Comparison of ENCODE assay signal across 1 cellular context in the genomic region with DNA sequence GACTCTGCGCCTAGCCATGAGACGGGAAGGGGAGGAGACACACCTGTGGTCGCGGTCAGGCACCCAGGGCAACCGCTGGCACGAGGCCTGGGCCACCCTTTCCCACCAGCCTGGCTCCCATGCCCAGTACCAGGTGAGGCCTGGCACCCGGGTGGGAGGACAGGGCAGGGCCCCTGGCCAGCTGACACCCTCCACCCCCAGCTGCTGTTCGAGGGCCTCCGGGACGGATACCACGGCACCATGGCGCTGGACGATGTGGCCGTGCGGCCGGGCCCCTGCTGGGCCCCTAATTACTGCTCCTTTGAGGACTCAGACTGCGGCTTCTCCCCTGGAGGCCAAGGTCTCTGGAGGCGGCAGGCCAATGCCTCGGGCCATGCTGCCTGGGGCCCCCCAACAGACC.
TF ChIP-seq lines count a peak whose summit lies in the region.

No MANE protein-coding gene starts in this region.

TF ChIP-seq in GM23338, 12 proteins besides CTCF, POLR2A, EP300 and RAD21 (continued from another document):
- TF ChIP-seq, protein P1, sequence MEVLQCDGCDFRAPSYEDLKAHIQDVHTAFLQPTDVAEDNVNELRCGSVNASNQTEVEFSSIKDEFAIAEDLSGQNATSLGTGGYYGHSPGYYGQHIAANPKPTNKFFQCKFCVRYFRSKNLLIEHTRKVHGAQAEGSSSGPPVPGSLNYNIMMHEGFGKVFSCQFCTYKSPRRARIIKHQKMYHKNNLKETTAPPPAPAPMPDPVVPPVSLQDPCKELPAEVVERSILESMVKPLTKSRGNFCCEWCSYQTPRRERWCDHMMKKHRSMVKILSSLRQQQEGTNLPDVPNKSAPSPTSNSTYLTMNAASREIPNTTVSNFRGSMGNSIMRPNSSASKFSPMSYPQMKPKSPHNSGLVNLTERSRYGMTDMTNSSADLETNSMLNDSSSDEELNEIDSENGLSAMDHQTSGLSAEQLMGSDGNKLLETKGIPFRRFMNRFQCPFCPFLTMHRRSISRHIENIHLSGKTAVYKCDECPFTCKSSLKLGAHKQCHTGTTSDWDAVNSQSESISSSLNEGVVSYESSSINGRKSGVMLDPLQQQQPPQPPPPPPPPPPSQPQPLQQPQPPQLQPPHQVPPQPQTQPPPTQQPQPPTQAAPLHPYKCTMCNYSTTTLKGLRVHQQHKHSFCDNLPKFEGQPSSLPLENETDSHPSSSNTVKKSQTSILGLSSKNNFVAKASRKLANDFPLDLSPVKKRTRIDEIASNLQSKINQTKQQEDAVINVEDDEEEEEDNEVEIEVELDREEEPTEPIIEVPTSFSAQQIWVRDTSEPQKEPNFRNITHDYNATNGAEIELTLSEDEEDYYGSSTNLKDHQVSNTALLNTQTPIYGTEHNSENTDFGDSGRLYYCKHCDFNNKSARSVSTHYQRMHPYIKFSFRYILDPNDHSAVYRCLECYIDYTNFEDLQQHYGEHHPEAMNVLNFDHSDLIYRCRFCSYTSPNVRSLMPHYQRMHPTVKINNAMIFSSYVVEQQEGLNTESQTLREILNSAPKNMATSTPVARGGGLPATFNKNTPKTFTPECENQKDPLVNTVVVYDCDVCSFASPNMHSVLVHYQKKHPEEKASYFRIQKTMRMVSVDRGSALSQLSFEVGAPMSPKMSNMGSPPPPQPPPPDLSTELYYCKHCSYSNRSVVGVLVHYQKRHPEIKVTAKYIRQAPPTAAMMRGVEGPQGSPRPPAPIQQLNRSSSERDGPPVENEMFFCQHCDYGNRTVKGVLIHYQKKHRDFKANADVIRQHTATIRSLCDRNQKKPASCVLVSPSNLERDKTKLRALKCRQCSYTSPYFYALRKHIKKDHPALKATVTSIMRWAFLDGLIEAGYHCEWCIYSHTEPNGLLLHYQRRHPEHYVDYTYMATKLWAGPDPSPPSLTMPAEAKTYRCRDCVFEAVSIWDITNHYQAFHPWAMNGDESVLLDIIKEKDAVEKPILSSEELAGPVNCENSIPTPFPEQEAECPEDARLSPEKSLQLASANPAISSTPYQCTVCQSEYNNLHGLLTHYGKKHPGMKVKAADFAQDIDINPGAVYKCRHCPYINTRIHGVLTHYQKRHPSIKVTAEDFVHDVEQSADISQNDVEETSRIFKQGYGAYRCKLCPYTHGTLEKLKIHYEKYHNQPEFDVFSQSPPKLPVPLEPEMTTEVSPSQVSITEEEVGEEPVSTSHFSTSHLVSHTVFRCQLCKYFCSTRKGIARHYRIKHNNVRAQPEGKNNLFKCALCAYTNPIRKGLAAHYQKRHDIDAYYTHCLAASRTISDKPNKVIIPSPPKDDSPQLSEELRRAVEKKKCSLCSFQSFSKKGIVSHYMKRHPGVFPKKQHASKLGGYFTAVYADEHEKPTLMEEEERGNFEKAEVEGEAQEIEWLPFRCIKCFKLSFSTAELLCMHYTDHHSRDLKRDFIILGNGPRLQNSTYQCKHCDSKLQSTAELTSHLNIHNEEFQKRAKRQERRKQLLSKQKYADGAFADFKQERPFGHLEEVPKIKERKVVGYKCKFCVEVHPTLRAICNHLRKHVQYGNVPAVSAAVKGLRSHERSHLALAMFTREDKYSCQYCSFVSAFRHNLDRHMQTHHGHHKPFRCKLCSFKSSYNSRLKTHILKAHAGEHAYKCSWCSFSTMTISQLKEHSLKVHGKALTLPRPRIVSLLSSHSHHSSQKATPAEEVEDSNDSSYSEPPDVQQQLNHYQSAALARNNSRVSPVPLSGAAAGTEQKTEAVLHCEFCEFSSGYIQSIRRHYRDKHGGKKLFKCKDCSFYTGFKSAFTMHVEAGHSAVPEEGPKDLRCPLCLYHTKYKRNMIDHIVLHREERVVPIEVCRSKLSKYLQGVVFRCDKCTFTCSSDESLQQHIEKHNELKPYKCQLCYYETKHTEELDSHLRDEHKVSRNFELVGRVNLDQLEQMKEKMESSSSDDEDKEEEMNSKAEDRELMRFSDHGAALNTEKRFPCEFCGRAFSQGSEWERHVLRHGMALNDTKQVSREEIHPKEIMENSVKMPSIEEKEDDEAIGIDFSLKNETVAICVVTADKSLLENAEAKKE (CRISPR knock-in tag; IDR thresholded peaks at IDR 0.05): no peak
- TF ChIP-seq POLR2AphosphoS5 (IDR thresholded peaks at IDR 0.05; ENCODE audit: low read depth) (no peak), ZNF331 (CRISPR knock-in tag; IDR thresholded peaks at IDR 0.05; ENCODE audit: low read depth) (no peak), EZH2phosphoT487 (IDR thresholded peaks at IDR 0.05; ENCODE audit: unreplicated experiment) (no peak), STAT1 (IDR thresholded peaks at IDR 0.05; ENCODE audit: unreplicated experiment) (no peak), EZH2 (IDR thresholded peaks at IDR 0.05; ENCODE audit: low read depth, unreplicated experiment) (no peak), NANOG (IDR thresholded peaks at IDR 0.05; ENCODE audit: borderline replicate concordance) (no peak)
- TF ChIP-seq, protein P2, sequence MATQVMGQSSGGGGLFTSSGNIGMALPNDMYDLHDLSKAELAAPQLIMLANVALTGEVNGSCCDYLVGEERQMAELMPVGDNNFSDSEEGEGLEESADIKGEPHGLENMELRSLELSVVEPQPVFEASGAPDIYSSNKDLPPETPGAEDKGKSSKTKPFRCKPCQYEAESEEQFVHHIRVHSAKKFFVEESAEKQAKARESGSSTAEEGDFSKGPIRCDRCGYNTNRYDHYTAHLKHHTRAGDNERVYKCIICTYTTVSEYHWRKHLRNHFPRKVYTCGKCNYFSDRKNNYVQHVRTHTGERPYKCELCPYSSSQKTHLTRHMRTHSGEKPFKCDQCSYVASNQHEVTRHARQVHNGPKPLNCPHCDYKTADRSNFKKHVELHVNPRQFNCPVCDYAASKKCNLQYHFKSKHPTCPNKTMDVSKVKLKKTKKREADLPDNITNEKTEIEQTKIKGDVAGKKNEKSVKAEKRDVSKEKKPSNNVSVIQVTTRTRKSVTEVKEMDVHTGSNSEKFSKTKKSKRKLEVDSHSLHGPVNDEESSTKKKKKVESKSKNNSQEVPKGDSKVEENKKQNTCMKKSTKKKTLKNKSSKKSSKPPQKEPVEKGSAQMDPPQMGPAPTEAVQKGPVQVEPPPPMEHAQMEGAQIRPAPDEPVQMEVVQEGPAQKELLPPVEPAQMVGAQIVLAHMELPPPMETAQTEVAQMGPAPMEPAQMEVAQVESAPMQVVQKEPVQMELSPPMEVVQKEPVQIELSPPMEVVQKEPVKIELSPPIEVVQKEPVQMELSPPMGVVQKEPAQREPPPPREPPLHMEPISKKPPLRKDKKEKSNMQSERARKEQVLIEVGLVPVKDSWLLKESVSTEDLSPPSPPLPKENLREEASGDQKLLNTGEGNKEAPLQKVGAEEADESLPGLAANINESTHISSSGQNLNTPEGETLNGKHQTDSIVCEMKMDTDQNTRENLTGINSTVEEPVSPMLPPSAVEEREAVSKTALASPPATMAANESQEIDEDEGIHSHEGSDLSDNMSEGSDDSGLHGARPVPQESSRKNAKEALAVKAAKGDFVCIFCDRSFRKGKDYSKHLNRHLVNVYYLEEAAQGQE (IDR thresholded peaks at IDR 0.05; ENCODE audit: unreplicated experiment): no peak
